In the genomic region with DNA sequence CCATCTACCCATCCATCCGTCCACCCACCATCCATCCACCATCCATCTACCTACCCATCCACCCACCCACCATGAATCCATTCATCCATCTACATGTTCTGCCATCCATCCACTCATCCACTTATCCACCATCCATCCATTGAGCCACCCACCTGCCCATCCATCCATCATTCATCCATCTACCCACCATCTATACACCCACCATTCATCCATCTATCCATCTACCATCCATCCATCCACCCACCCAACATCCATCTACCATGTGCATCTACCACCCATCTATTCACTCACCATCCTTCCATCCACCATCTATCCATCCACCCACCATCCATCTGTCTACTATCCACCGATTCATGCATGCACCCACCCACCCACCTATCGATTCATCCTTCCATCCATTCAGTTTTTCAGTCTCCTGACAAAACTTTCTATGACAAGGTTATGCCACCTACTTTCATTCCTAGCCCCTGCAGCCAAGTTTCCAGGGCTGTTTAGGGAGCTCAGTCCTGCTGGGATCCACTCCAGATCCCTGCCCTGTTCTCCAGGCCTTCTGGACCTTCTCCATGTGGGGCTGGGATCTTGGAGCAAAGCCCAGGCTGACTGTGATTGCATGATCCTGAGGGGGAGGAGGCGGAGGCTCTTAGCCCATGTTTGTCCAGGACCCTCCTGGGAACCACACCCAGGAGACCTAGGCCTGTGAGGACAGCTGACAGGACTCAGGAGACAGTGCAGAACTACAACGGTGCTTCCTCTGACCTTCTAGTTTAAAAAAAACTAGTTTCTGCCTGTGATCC, we compare ENCODE assay signal across 1 cellular context.
TF ChIP-seq lines count a peak whose summit lies in the region.

No MANE protein-coding gene starts in this region.

TF ChIP-seq in IMR-90, 13 proteins besides CTCF, POLR2A, EP300 and RAD21:
- no peak for TF ChIP-seq FOS (IDR thresholded peaks at IDR 0.05; ENCODE audit: low read depth, low read length)
- TF ChIP-seq, protein P1, sequence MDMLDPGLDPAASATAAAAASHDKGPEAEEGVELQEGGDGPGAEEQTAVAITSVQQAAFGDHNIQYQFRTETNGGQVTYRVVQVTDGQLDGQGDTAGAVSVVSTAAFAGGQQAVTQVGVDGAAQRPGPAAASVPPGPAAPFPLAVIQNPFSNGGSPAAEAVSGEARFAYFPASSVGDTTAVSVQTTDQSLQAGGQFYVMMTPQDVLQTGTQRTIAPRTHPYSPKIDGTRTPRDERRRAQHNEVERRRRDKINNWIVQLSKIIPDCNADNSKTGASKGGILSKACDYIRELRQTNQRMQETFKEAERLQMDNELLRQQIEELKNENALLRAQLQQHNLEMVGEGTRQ (IDR thresholded peaks at IDR 0.05; ENCODE audit: low read depth, low read length), result no peak
- TF ChIP-seq BHLHE40 (IDR thresholded peaks at IDR 0.05; ENCODE audit: low read depth, low read length), result no peak
